Comparison of ENCODE assay signal across 8 cellular contexts in genomic region chr7:32941996-32942782, GRCh38. TPM values are rescaled to one million over a fixed set of nuclear protein-coding genes. Genes with fewer than 3 reads are reported as not detected.
DNase-seq lines count a peak whose midpoint lies in the region; ATAC-seq and TF ChIP-seq lines count a peak whose summit lies in the region.

No MANE protein-coding gene starts in this region.

- H2AK9ac ChIP-seq in IMR-90 (replicated peaks; ENCODE audit: low read depth, low read length, poor library complexity) = peak overlapping the region; percentile 89

- H2BK120ac ChIP-seq in IMR-90 (ENCODE audit: low read depth, low read length) = peak overlapping the region; percentile 44; the same call in 1 of the 2 replicates

- peak overlapping the region; percentile 91 for H3K14ac ChIP-seq in IMR-90 (replicated peaks; ENCODE audit: low read depth, low read length)

- H3K79me2 ChIP-seq in Karpas-422 (ENCODE audit: low read length) = no peaks in the 10 kb centered on the region

- BruUV-seq in IMR-90 (replicated peaks; lab: Mats Ljungman, UMichigan) = no TSS peak

- peaks cover 29 to 37% of the 10 kb centered on the region in 2 experiments for H3K79me1 ChIP-seq in IMR-90 (ENCODE audit: low read depth in 1 of 2, low read length in 2 of 2)

- TF ChIP-seq POLR2A in IMR-90 (IDR thresholded peaks at IDR 0.05; ENCODE audit: low read depth, low read length) = no peak

- intact Hi-C loops in IMR-90 (cut with micrococcal nuclease) = loop anchor here (5.0 kb wide), 4 partner anchors 50 to 175 kb away; partner anchors contain the start of genes KBTBD2 and RP9
- intact Hi-C loops in left ventricle myocardium superior (cut with micrococcal nuclease) = no loop called here

- H4K20me1 ChIP-seq in IMR-90 (ENCODE audit: insufficient read depth, low read length) (0 out of 2 replicates have a peak, but pooled peaks cover 7% of the 10 kb centered on the region), Karpas-422 (ENCODE audit: insufficient read depth, low read depth, low read length) (no peaks in the 10 kb centered on the region)

- H2AFZ ChIP-seq in IMR-90 (replicated peaks; ENCODE audit: low read length, poor library complexity) (peak overlapping the region; percentile 97), Karpas-422 (ENCODE audit: low read length) (no peak overlapping the region)

- 0% methylated on average over 32 of the region's 49 CpGs; no CpG with 5 or more reads in 1 of the 2 experiments for WGBS in IMR-90 (ENCODE audit: extremely low coverage in 2 of 2, insufficient read length in 1 of 2), 2 experiments

- H2AK5ac ChIP-seq in IMR-90 (ENCODE audit: low read depth, low read length) = peak overlapping the region; percentile 69; the same call in 1 of the 2 replicates

- dilution Hi-C loops in IMR-90 (cut with HindIII; ENCODE audit: low sequenced_read_pairs, unreplicated experiment) = no loop called here

- H2BK20ac ChIP-seq in IMR-90 (ENCODE audit: low read depth, low read length) = no peak overlapping the region

- H3K27ac ChIP-seq in IMR-90 (ENCODE audit: insufficient read depth, low read length) (peak overlapping the region; percentile 95), Karpas-422 (ENCODE audit: low read length) (no peak overlapping the region)

- H3K4ac ChIP-seq in IMR-90 (ENCODE audit: low read depth, low read length) = peak overlapping the region; percentile 90

- H3K9me3 ChIP-seq in IMR-90 (ENCODE audit: control insufficient read depth, insufficient read depth, low read length) (no peaks in the 10 kb centered on the region), Karpas-422 (ENCODE audit: low read length) (no peaks in the 10 kb centered on the region)

- peak overlapping the region; percentile 61; the same call in 1 of the 3 replicates for H2BK15ac ChIP-seq in IMR-90 (ENCODE audit: low read depth, low read length)

- TF ChIP-seq CTCF in IMR-90 (conservative IDR thresholded peaks at IDR 0.05; ENCODE audit: low read depth, low read length) = no peak

- TF ChIP-seq RAD21 in IMR-90 (IDR thresholded peaks at IDR 0.05; ENCODE audit: low read length) = no peak

- in situ Hi-C loops in IMR-90 (cut with MboI; ENCODE audit: low sequenced_read_pairs) = no loop called here

- POLR2A ChIA-PET in IMR-90 (lab: Charles Lee; ENCODE audit: unreplicated experiment) = interaction anchor here (0.6 to 1.3 kb wide), 2 partner anchors 12 to 15 kb away, joined by 3 to 5 read pairs; partner anchors contain the start of gene FKBP9

- peak overlapping the region; percentile 79; the same call in 1 of the 2 replicates for H3K56ac ChIP-seq in IMR-90 (ENCODE audit: extremely low read depth, insufficient read depth, low read length)

- CTCF ChIA-PET in IMR-90 (lab: Yijun Ruan, JAX) = interaction anchor here (0.6 to 1.3 kb wide), 8 partner anchors 10 to 143 kb away, joined by 3 to 4 read pairs (median 4); no protein-coding TSS in a partner anchor

- peak overlapping the region; percentile 48 to 72 for H4K8ac ChIP-seq in IMR-90 (ENCODE audit: low read depth in 2 of 2, low read length in 2 of 2)

- H3K9ac ChIP-seq in IMR-90 (ENCODE audit: low read depth, low read length) (peak overlapping the region; percentile 96), Karpas-422 (ENCODE audit: low read length) (no peak overlapping the region)

- H3K4me3 ChIP-seq in IMR-90 (ENCODE audit: insufficient read depth, low read depth, low read length) (peak overlapping the region; percentile 94), Karpas-422 (ENCODE audit: low read length) (no peak overlapping the region)

- H3K18ac ChIP-seq in IMR-90 (ENCODE audit: low read depth, low read length) = peak overlapping the region; percentile 74

- H3K4me2 ChIP-seq in IMR-90 (ENCODE audit: low read depth, low read length) (peak overlapping the region; percentile 82), Karpas-422 (ENCODE audit: low read depth, low read length, poor library complexity, severe bottlenecking) (no peak overlapping the region)

- H3K27me3 ChIP-seq in IMR-90 (ENCODE audit: control insufficient read depth, insufficient read depth, low read length) (no peaks in the 10 kb centered on the region), Karpas-422 (ENCODE audit: low read length) (no peaks in the 10 kb centered on the region)

- DNase-seq in EL (peak; percentile 70), IMR-90 (peak; percentile 32), SW 1271 (lab: John Stamatoyannopoulos, UW) (peak; percentile 25 to 43), amniotic epithelial cell (ENCODE audit: low read depth) (peak; percentile 24), left ventricle myocardium superior (peak; percentile 86), putamen (ENCODE audit: low spot score) (peak; percentile 53), Karpas-422 (no peak)

- H4K91ac ChIP-seq in IMR-90 (ENCODE audit: insufficient read depth, low read depth, low read length) = peak overlapping the region; percentile 89

- peak overlapping the region; percentile 66 for H4K5ac ChIP-seq in IMR-90 (ENCODE audit: low read depth, low read length)

- ATAC-seq in GM21717 (IDR thresholded peaks at IDR 0.05; ENCODE audit: unreplicated experiment) = peak; percentile 53
- peak; percentile 67 for ATAC-seq in IMR-90 (ENCODE audit: low read depth)
- peak; percentile 83 for ATAC-seq in left ventricle myocardium superior

- no peaks in the 10 kb centered on the region for H3K9me2 ChIP-seq in Karpas-422 (replicated peaks; ENCODE audit: insufficient read depth, low read length)

- H3K23ac ChIP-seq in IMR-90 (ENCODE audit: low read depth, low read length) = peak overlapping the region; percentile 84

- H3K36me3 ChIP-seq in IMR-90 (ENCODE audit: control insufficient read depth, insufficient read depth, low read length) = peaks cover 1% of the 10 kb centered on the region; the same call in 1 of the 2 replicates
- H3K36me3 ChIP-seq in Karpas-422 (ENCODE audit: insufficient read depth, low read length) = no peaks in the 10 kb centered on the region

- peaks cover 8% of the 10 kb centered on the region for H3K4me1 ChIP-seq in IMR-90 (ENCODE audit: control insufficient read depth, insufficient read depth, low read length)
- H3K4me1 ChIP-seq in Karpas-422 (ENCODE audit: low read length) = no peaks in the 10 kb centered on the region

- peak overlapping the region; percentile 81 for H2BK5ac ChIP-seq in IMR-90 (ENCODE audit: low read depth, low read length, poor library complexity, severe bottlenecking)

- H3K9me1 ChIP-seq in IMR-90 (ENCODE audit: insufficient read depth, low read length) = peaks cover 7% of the 10 kb centered on the region

TF ChIP-seq in IMR-90, 13 proteins besides CTCF, POLR2A, EP300 and RAD21:
- TF ChIP-seq BHLHE40 (IDR thresholded peaks at IDR 0.05; ENCODE audit: low read depth, low read length) (no peak), RFX5 (IDR thresholded peaks at IDR 0.05; ENCODE audit: low read depth, low read length) (no peak), MAFK (IDR thresholded peaks at IDR 0.05; ENCODE audit: low read depth, low read length) (no peak), ELK1 (IDR thresholded peaks at IDR 0.05; ENCODE audit: borderline replicate concordance, low read depth, low read length) (no peak), MXI1 (IDR thresholded peaks at IDR 0.05; ENCODE audit: borderline replicate concordance, low read depth, low read length) (no peak), SMC3 (IDR thresholded peaks at IDR 0.05; ENCODE audit: low read depth, low read length) (no peak), CEBPB (IDR thresholded peaks at IDR 0.05; ENCODE audit: low read depth, low read length) (no peak), MAZ (IDR thresholded peaks at IDR 0.05; ENCODE audit: borderline replicate concordance, low read depth, low read length) (no peak), CHD1 (IDR thresholded peaks at IDR 0.05; ENCODE audit: low read depth, low read length) (no peak), NFE2L2 (IDR thresholded peaks at IDR 0.05; ENCODE audit: low read depth, low read length) (no peak), FOS (IDR thresholded peaks at IDR 0.05; ENCODE audit: low read depth, low read length) (no peak)
- TF ChIP-seq, protein P1, sequence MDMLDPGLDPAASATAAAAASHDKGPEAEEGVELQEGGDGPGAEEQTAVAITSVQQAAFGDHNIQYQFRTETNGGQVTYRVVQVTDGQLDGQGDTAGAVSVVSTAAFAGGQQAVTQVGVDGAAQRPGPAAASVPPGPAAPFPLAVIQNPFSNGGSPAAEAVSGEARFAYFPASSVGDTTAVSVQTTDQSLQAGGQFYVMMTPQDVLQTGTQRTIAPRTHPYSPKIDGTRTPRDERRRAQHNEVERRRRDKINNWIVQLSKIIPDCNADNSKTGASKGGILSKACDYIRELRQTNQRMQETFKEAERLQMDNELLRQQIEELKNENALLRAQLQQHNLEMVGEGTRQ (IDR thresholded peaks at IDR 0.05; ENCODE audit: low read depth, low read length) = no peak

RNA-seq across cellular contexts. Expression of gene FKBP9, which starts 15.1 kb away (rescaled TPM):
- total RNA-seq in IMR-90 (2012; rRNA removed) (146 and 191 TPM in 2 replicates), left ventricle myocardium superior (143 TPM)
- polyA plus RNA-seq in IMR-90 (2012; rRNA removed) = 99.0 and 126 TPM in 2 replicates
- 82.9 and 154 TPM in 2 replicates for polyA plus RNA-seq in IMR-90 (2012; cell fraction: cytosol; rRNA removed)
- polyA plus RNA-seq in IMR-90 (2012; cell fraction: nucleus; rRNA removed; ENCODE audit: low replicate concordance) = 58.8 and 68.7 TPM in 2 replicates
- not detected in 2 replicates for total RNA-seq in Karpas-422 (2014; rRNA removed; shearing (Covaris generic); ENCODE audit: low replicate concordance)

RNA-seq across cellular contexts. Expression of gene KBTBD2, which starts 50.6 kb away (rescaled TPM):
- total RNA-seq in IMR-90 (2012; rRNA removed) (32.3 and 41.7 TPM in 2 replicates), left ventricle myocardium superior (25.5 TPM)
- polyA plus RNA-seq in IMR-90 (2012; rRNA removed) = 11.0 and 13.2 TPM in 2 replicates
- 2.9 and 3.3 TPM in 2 replicates for polyA plus RNA-seq in IMR-90 (2012; cell fraction: cytosol; rRNA removed)
- 5.7 and 31.2 TPM in 2 replicates for polyA plus RNA-seq in IMR-90 (2012; cell fraction: nucleus; rRNA removed; ENCODE audit: low replicate concordance)
- total RNA-seq in Karpas-422 (2014; rRNA removed; shearing (Covaris generic); ENCODE audit: low replicate concordance) = 17.8 and 28.6 TPM in 2 replicates

Comparison
In these comparisons a context has a peak if more than half of its experiments do, and no peak if none do; other contexts are left out.
1. RNA of gene FKBP9, which starts 15.1 kb away (total RNA-seq): 146 to 191 TPM in IMR-90 and 143 TPM in left ventricle myocardium superior (single experiment); not detected in Karpas-422; every median in the first group is over 100 times any median in the second.
2. Peak in every context shown above with its lines, with median percentiles within 50 percentile points of each other: ATAC-seq.